8 cellular contexts compared by ENCODE assay signal in the genomic region with DNA sequence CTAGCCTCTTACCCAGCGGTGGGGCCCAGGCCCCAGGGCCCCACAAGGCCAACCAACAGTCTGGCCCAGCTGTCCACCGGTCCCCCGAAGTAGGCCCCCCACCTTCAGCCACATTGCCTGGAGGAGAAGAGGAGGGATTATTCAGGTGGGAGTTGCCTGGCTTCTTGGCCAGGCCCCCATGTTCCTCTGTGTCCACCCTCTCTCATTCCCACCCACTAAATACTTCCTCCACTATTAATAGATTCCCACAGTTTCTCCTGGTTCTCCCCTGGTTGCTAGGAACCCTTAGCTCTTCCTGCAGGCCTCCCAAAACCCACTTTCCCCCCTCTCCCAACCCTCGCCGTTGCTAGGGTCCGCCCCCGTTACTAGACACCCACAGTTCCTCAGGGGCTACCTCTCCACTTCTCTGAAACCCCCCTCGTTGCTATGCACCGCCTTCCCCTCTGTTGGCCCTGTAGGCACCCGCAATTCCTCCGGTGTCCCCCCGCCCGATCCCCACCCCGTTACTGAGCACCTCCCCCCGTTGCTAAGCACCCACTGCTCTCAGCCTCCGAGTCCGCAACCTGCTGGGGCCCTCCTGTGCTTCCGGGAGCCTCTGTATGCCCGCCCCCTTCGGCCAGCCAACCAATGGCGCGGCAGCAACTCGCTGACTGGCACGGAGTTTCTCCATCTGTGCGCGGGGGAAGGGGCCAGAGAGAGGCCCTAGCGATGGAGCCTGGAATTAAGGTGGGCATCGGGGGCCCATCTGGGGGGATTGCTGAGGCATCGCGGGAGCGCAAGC. TPM values are rescaled to one million over a fixed set of nuclear protein-coding genes. Genes with fewer than 3 reads are reported as not detected.
DNase-seq lines count a peak whose midpoint lies in the region; ATAC-seq, FAIRE-seq and TF ChIP-seq lines count a peak whose summit lies in the region.

No MANE protein-coding gene starts in this region.

- peaks cover 1% of the 10 kb centered on the region for H3K36me3 ChIP-seq in mammary epithelial cell (ENCODE audit: insufficient read depth, low read length)
- H3K36me3 ChIP-seq in small intestine (ENCODE audit: control insufficient read depth in 2 of 2, insufficient read depth in 2 of 2, low read length in 2 of 2) = peaks cover 0 to under 1% of the 10 kb centered on the region in 2 donors

- H3K27me3 ChIP-seq in mammary epithelial cell (ENCODE audit: insufficient read depth, low read length) (no peaks in the 10 kb centered on the region), small intestine (ENCODE audit: control insufficient read depth in 2 of 2, insufficient read depth in 2 of 2, low read length in 2 of 2) (no peaks in the 10 kb centered on the region)

- POLR2A ChIA-PET in WTC11 (lab: Charles Lee) = interaction anchor here (0.8 kb wide), 1 partner anchor 63 kb away, joined by 3 read pairs; no protein-coding TSS in a partner anchor

- H3K4me1 Mint-ChIP-seq in WTC11 (peaks cover 25% of the 10 kb centered on the region), immature natural killer cell (peaks cover 58 to 65% of the 10 kb centered on the region in 2 donors)

- FAIRE-seq in small intestine (lab: Jason Lieb, UNC) = no peak

- CTCF ChIA-PET in WTC11 (lab: Charles Lee) (interaction anchor here (1.8 to 2.4 kb wide), 2 partner anchors 12 to 92 kb away, joined by 11 to 14 read pairs; no protein-coding TSS in a partner anchor), mammary epithelial cell (lab: Charles Lee; ENCODE audit: low non-redundant PET) (no interaction called here)

- H3K4me3 Mint-ChIP-seq in WTC11 = peak overlapping the region; percentile 98
- H3K4me3 Mint-ChIP-seq in immature natural killer cell = peak overlapping the region; percentile 86 to 93 (median 91)

- ATAC-seq in GM18861 (IDR thresholded peaks at IDR 0.05; ENCODE audit: unreplicated experiment) = peak; percentile 39
- ATAC-seq in HG03097 (IDR thresholded peaks at IDR 0.05; ENCODE audit: low FRiP score, unreplicated experiment) = peak; percentile 48
- ATAC-seq in WTC11 = peak; percentile 76

- peak overlapping the region; percentile 100 for H3K9ac ChIP-seq in mammary epithelial cell (ENCODE audit: insufficient read depth, low read length)

- H2AFZ ChIP-seq in mammary epithelial cell (ENCODE audit: low read depth, low read length) = peak overlapping the region; percentile 72

- H3K9me3 Mint-ChIP-seq in WTC11 = no peaks in the 10 kb centered on the region
- no peaks in the 10 kb centered on the region for H3K9me3 Mint-ChIP-seq in immature natural killer cell

- H3K9me3 ChIP-seq in mammary epithelial cell (replicated peaks; ENCODE audit: insufficient read depth, low read length) (no peaks in the 10 kb centered on the region), small intestine (ENCODE audit: control insufficient read depth, low read depth) (no peaks in the 10 kb centered on the region)

- peaks cover 37% of the 10 kb centered on the region for H3K79me2 ChIP-seq in mammary epithelial cell (ENCODE audit: insufficient read depth, low read length)

- peaks cover 15% of the 10 kb centered on the region for H3K4me1 ChIP-seq in mammary epithelial cell (ENCODE audit: insufficient read depth, low read length)
- peaks cover 0 to 2% of the 10 kb centered on the region in 2 donors for H3K4me1 ChIP-seq in small intestine (ENCODE audit: control insufficient read depth in 2 of 2, insufficient read depth in 1 of 2, low read depth in 1 of 2, low read length in 1 of 2)

- H3K27ac Mint-ChIP-seq in WTC11 = peak overlapping the region; percentile 99
- H3K27ac Mint-ChIP-seq in immature natural killer cell = peak overlapping the region; percentile 97 to 99 (median 98)

- DNase-seq in A172 (ENCODE audit: low spot score) = peak; percentile 93
- peak; percentile 89 for DNase-seq in NCI-H2196 (lab: John Stamatoyannopoulos, UW; ENCODE audit: unreplicated experiment)
- peak; percentile 96 for DNase-seq in WTC11 (ENCODE audit: low spot score)
- DNase-seq in mammary epithelial cell = peak; percentile 89
- DNase-seq in immature natural killer cell = peak; percentile 93 to 94 (median 94)
- peak; percentile 95 for DNase-seq in small intestine

- H3K36me3 Mint-ChIP-seq in WTC11 (peaks cover 25% of the 10 kb centered on the region), immature natural killer cell (peaks cover 6 to 13% (median 12%) of the 10 kb centered on the region in 3 donors)

- no peaks in the 10 kb centered on the region for H3K27me3 Mint-ChIP-seq in WTC11 (ENCODE audit: low read depth)
- peaks cover 10 to 21% (median 16%) of the 10 kb centered on the region in 3 donors for H3K27me3 Mint-ChIP-seq in immature natural killer cell (ENCODE audit: low read depth in 3 of 3)

- BruUV-seq in mammary epithelial cell (replicated peaks; lab: Mats Ljungman, UMichigan) = no TSS peak

- TF ChIP-seq CTCF in WTC11 (IDR thresholded peaks at IDR 0.05) = no peak
- no peak for TF ChIP-seq CTCF in mammary epithelial cell (conservative IDR thresholded peaks at IDR 0.05 in 1 of 2, IDR thresholded peaks at IDR 0.05 in 1 of 2; ENCODE audit: extremely low read depth in 1 of 2, insufficient read depth in 1 of 2, low read depth in 1 of 2, low read length in 2 of 2)

- peak overlapping the region; percentile 87 for H3K4me2 ChIP-seq in mammary epithelial cell (ENCODE audit: insufficient read depth, low read depth, low read length)

- 5% methylated on average over 16 of the region's 31 CpGs for WGBS in mammary epithelial cell (ENCODE audit: low coverage, missing lambda C conversion rate)
- WGBS in small intestine, 3 donors = 3 to 5% (median 3%) methylated on average over 23 to 31 of the region's 31 CpGs

- H3K27ac ChIP-seq in mammary epithelial cell (ENCODE audit: insufficient read depth, low read depth, low read length) (peak overlapping the region; percentile 100), small intestine (ENCODE audit: low read depth in 1 of 2, low read length in 1 of 2) (peak overlapping the region; percentile 92 to 99)

- intact Hi-C loops in mammary epithelial cell (cut with micrococcal nuclease) = loop anchor here (1.0 to 5.0 kb wide), 4 partner anchors 24 to 548 kb away; partner anchors contain the start of genes HNRNPUL1, MIA and NUMBL

- H3K4me3 ChIP-seq in mammary epithelial cell (replicated peaks in 1 of 3; ENCODE audit: insufficient read depth in 1 of 3, low read depth in 2 of 3, low read length in 3 of 3) = peak overlapping the region; percentile 38 to 55 (median 48)
- H3K4me3 ChIP-seq in small intestine (ENCODE audit: low read depth in 1 of 2, low read length in 2 of 2) = peak overlapping the region; percentile 42 to 59

- in situ Hi-C loops in mammary epithelial cell (cut with MboI; ENCODE audit: low sequenced_read_pairs in 2 of 2) = no loop called here

- dilution Hi-C loops in mammary epithelial cell (cut with HindIII; ENCODE audit: low sequenced_read_pairs) = no loop called here

- H4K20me1 ChIP-seq in mammary epithelial cell (ENCODE audit: insufficient read depth, low read length) = no peaks in the 10 kb centered on the region

TF ChIP-seq in WTC11, 78 proteins besides CTCF, POLR2A, EP300 and RAD21:
- no peak for TF ChIP-seq ZBTB21 (CRISPR knock-in tag; IDR thresholded peaks at IDR 0.05; ENCODE audit: borderline replicate concordance)
- peak; percentile 7; the same call in 1 of the 2 replicates for TF ChIP-seq TEAD1 (CRISPR knock-in tag; IDR thresholded peaks at IDR 0.05)
- TF ChIP-seq ZNF121 (CRISPR knock-in tag; IDR thresholded peaks at IDR 0.05) = no peak
- peak; percentile 33; the same call in 1 of the 2 replicates for TF ChIP-seq SP1 (CRISPR knock-in tag; conservative IDR thresholded peaks at IDR 0.05)
- TF ChIP-seq NFYB (CRISPR knock-in tag; conservative IDR thresholded peaks at IDR 0.05; ENCODE audit: low read depth) = peak; percentile 80
- no peak for TF ChIP-seq ESRRA (CRISPR knock-in tag; IDR thresholded peaks at IDR 0.05; ENCODE audit: borderline replicate concordance)
- TF ChIP-seq NR3C1 (CRISPR knock-in tag; conservative IDR thresholded peaks at IDR 0.05; ENCODE audit: low read depth) = no peak
- 0 out of 2 replicates have a peak, but pooled peaks have one; percentile 20 for TF ChIP-seq GABPB1 (CRISPR knock-in tag; IDR thresholded peaks at IDR 0.05)

RNA-seq across cellular contexts. Expression of gene COQ8B, which starts 2.0 kb away (rescaled TPM):
- total RNA-seq in A172 (2014; rRNA removed; shearing (Covaris generic)) = 35.2 and 51.5 TPM in 2 replicates
- total RNA-seq in WTC11 (2021) (55.6 to 62.9 TPM (median 59.9 TPM) in 3 replicates), mammary epithelial cell (10 to 100 TPM; 23.8 to 32.0 TPM)
- polyA plus RNA-seq in mammary epithelial cell (23.0 TPM), immature natural killer cell (10 to 100 TPM; 18.3 to 23.5 (median 20.8) TPM), small intestine (10 to 100 TPM; 29.2 to 45.5 (median 44.5) TPM)
- polyA minus RNA-seq in mammary epithelial cell = 39.1 TPM

RNA-seq across cellular contexts. Expression of gene ITPKC, which starts 2.2 kb away (rescaled TPM):
- 7.7 and 9.2 TPM in 2 replicates for total RNA-seq in A172 (2014; rRNA removed; shearing (Covaris generic))
- 10.4 to 13.8 TPM (median 10.6 TPM) in 3 replicates for total RNA-seq in WTC11 (2021)
- total RNA-seq in mammary epithelial cell = 10 to 100 TPM; 38.7 to 40.0 TPM
- 25.4 TPM for polyA plus RNA-seq in mammary epithelial cell
- polyA minus RNA-seq in mammary epithelial cell = 36.0 TPM
- polyA plus RNA-seq in immature natural killer cell = 1 to 10 TPM; 3.8 to 8.1 (median 4.5) TPM
- 10 to 100 TPM; 22.7 to 26.4 (median 24.7) TPM for polyA plus RNA-seq in small intestine

RNA-seq across cellular contexts. Expression of gene NUMBL, which starts 24.3 kb away (rescaled TPM):
- 23.7 and 32.7 TPM in 2 replicates for total RNA-seq in A172 (2014; rRNA removed; shearing (Covaris generic))
- 30.3 to 38.6 TPM (median 34.9 TPM) in 3 replicates for total RNA-seq in WTC11 (2021)
- total RNA-seq in mammary epithelial cell = 10 to 100 TPM; 12.5 to 21.2 TPM
- 9.3 TPM for polyA plus RNA-seq in mammary epithelial cell
- 15.8 TPM for polyA minus RNA-seq in mammary epithelial cell
- 1 to 10 TPM in 2 of 3 donors, not detected in 1; 1.3 to 1.7 TPM for polyA plus RNA-seq in immature natural killer cell
- polyA plus RNA-seq in small intestine = 10 to 100 TPM in 1 of 3 donors, 1 to 10 TPM in 2; 6.2 to 15.6 (median 9.4) TPM

RNA-seq across cellular contexts. Expression of gene ACTMAP, which starts 35.6 kb away (rescaled TPM):
- 0.62 and 1.7 TPM in 2 replicates for total RNA-seq in A172 (2014; rRNA removed; shearing (Covaris generic))
- 29.6 to 42.4 TPM (median 40.2 TPM) in 3 replicates for total RNA-seq in WTC11 (2021)
- total RNA-seq in mammary epithelial cell = 10 to 100 TPM in 1 of 2 donors, 1 to 10 TPM in 1; 1.0 to 15.2 TPM
- polyA plus RNA-seq in mammary epithelial cell = 3.2 TPM
- 6.4 TPM for polyA minus RNA-seq in mammary epithelial cell
- polyA plus RNA-seq in immature natural killer cell = 1 to 10 TPM in 2 of 3 donors, not detected in 1; 3.1 to 6.2 TPM
- 10 to 100 TPM; 12.1 to 27.5 (median 19.5) TPM for polyA plus RNA-seq in small intestine

RNA-seq across cellular contexts. Expression of gene SNRPA, which starts 36.3 kb away (rescaled TPM):
- 64.7 and 87.9 TPM in 2 replicates for total RNA-seq in A172 (2014; rRNA removed; shearing (Covaris generic))
- total RNA-seq in WTC11 (2021) (215 to 227 TPM (median 218 TPM) in 3 replicates), mammary epithelial cell (10 to 100 TPM; 28.2 to 99.3 TPM)
- polyA plus RNA-seq in mammary epithelial cell (117 TPM), immature natural killer cell (10 to 100 TPM; 28.9 to 78.7 (median 39.2) TPM), small intestine (10 to 100 TPM; 25.7 to 77.8 (median 36.7) TPM)
- polyA minus RNA-seq in mammary epithelial cell = 257 TPM

Comparison
In these comparisons a context has a peak if more than half of its experiments do, and no peak if none do; other contexts are left out.
1. Peak in every context shown above with its lines: DNase-seq, ATAC-seq, H3K4me3 ChIP-seq and H3K27ac ChIP-seq.